ENCODE assay signal across 17 cellular contexts in the genomic region with DNA sequence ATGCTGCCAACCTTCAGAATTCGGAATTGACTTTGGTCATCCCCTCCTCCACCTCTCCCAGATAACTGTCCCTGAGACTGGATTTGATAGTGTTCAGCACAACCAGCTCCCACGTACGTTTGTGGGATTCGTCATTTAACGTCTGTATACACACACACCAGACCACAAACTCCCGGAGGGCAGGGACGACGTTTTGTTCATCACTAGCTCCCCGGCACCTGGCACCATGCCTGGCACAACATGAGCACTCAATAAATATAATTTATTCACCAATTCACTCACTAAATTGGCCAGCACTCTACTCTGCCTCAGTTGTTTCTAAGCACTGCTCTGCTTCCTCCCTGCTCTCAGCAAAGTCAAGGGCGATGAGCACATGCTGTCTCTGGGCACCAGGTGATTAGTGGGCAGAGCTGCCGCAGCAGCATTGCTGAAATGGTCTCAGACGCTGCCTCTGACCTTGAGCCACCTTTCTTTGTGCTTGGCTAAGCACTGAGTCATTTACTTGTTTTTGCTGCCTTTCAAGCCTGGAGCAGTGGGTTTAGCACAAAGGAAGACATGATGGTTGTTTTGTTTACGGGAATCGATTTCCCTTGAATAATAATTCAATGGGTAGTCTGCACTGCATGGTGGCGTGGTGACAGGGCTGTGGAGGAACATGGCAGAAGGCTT. TPM values are rescaled to one million over a fixed set of nuclear protein-coding genes. Genes with fewer than 3 reads are reported as not detected.
A peak's percentile ranks its signal among the peaks of the same experiment; 100 is the strongest.
DNase-seq lines count a peak whose midpoint lies in the region; ATAC-seq, FAIRE-seq and TF ChIP-seq lines count a peak whose summit lies in the region.
"Had no signal": no experiment of that assay in that cellular context is flagged by ENCODE, and none has a peak within 500 bp of the region (broad histone marks: within the 10 kb centered on the region; RNA-seq: fewer than 3 reads in every experiment).

No MANE protein-coding gene starts in this region.

- POLR2A ChIA-PET in SK-N-SH (lab: Yijun Ruan, JAX): no interaction called here

- no peak overlapping the region for H3K4me3 ChIP-seq in astrocyte (ENCODE audit: insufficient read depth, low read depth, low read length)
- no peak overlapping the region for H3K4me3 ChIP-seq in osteoblast (ENCODE audit: insufficient read depth, low read length)
- H3K4me3 ChIP-seq in SK-N-SH (ENCODE audit: low read depth in 2 of 2, low read length in 1 of 2): no peak overlapping the region
- H3K4me3 ChIP-seq: dorsolateral prefrontal cortex, tibial nerve had no signal

- no peak for FAIRE-seq in astrocyte (lab: Jason Lieb, UNC)
- FAIRE-seq: keratinocyte had no signal

- H3K9ac ChIP-seq in astrocyte (ENCODE audit: low read length) (no peak overlapping the region), SK-N-SH (no peak overlapping the region)

- WGBS in SK-N-SH (ENCODE audit: low lambda C conversion rate): 38% methylated on average over 15 of the region's 15 CpGs

- no peaks in the 10 kb centered on the region for H3F3A ChIP-seq in SK-N-SH (replicated peaks; ENCODE audit: insufficient read depth)

- H3K4me3 Mint-ChIP-seq in astrocyte (ENCODE audit: unreplicated experiment): no peak overlapping the region
- H3K4me3 Mint-ChIP-seq in T-helper 2 cell treated with Interferon-gamma antibody and Interleukin-4, amounts not matched to agents 5 μg/mL and 100 μg/mL, for 36 hours: no peak overlapping the region
- H3K4me3 Mint-ChIP-seq: CD8-positive, alpha-beta T cell; nephron had no signal

- H3K36me3 ChIP-seq in astrocyte (ENCODE audit: insufficient read depth, low read length) (no peaks in the 10 kb centered on the region), osteoblast (ENCODE audit: insufficient read depth, low read length) (no peaks in the 10 kb centered on the region), SK-N-SH (replicated peaks in 1 of 2; ENCODE audit: control insufficient read depth in 1 of 2, insufficient read depth in 2 of 2, low read length in 1 of 2) (no peaks in the 10 kb centered on the region)
- H3K36me3 ChIP-seq: tibial nerve had no signal

- H3K27ac Mint-ChIP-seq in astrocyte (ENCODE audit: unreplicated experiment): no peak overlapping the region
- H3K27ac Mint-ChIP-seq in activated naive CD4-positive, alpha-beta T cell treated with anti-CD3 and anti-CD28 coated beads, Interleukin-2, amount 50 U/mL, for 72 hours: no peak overlapping the region
- H3K27ac Mint-ChIP-seq in T-helper 2 cell treated with Interferon-gamma antibody and Interleukin-4, amounts not matched to agents 5 μg/mL and 100 μg/mL, for 36 hours: no peak overlapping the region
- H3K27ac Mint-ChIP-seq: CD8-positive, alpha-beta T cell had no signal

- peak; percentile 51 for ATAC-seq in GM18520 (IDR thresholded peaks at IDR 0.05; ENCODE audit: unreplicated experiment)
- ATAC-seq in left lobe of liver: no peak
- no peak for ATAC-seq in activated naive CD4-positive, alpha-beta T cell treated with anti-CD3 and anti-CD28 coated beads, Interleukin-2, amount 50 U/mL, for 72 hours
- ATAC-seq: CD8-positive, alpha-beta T cell had no signal

- CTCF ChIA-PET in SK-N-SH (lab: Yijun Ruan, JAX): interaction anchor here (0.8 kb wide), 1 partner anchor 504 kb away, joined by 3 read pairs; no protein-coding TSS in a partner anchor

- H3K79me2 ChIP-seq in astrocyte (ENCODE audit: insufficient read depth, low read length) (no peaks in the 10 kb centered on the region), osteoblast (ENCODE audit: insufficient read depth, low read length) (no peaks in the 10 kb centered on the region), SK-N-SH (ENCODE audit: insufficient read depth) (no peaks in the 10 kb centered on the region)

- no peak for TF ChIP-seq RAD21 in SK-N-SH (IDR thresholded peaks at IDR 0.05; ENCODE audit: low read length)

- H3K27me3 Mint-ChIP-seq in astrocyte (ENCODE audit: low read depth, unreplicated experiment): peaks cover 47% of the 10 kb centered on the region
- peaks cover 2% of the 10 kb centered on the region for H3K27me3 Mint-ChIP-seq in T-helper 2 cell treated with Interferon-gamma antibody and Interleukin-4, amounts not matched to agents 5 μg/mL and 100 μg/mL, for 36 hours (ENCODE audit: low read depth)

- H3K9me3 ChIP-seq in astrocyte (ENCODE audit: insufficient read depth, low read depth, low read length) (no peaks in the 10 kb centered on the region), osteoblast (ENCODE audit: low read depth, low read length) (no peaks in the 10 kb centered on the region), SK-N-SH (no peaks in the 10 kb centered on the region)
- H3K9me3 ChIP-seq: tibial nerve had no signal

- H3K4me1 Mint-ChIP-seq in astrocyte (ENCODE audit: low read depth, unreplicated experiment): no peaks in the 10 kb centered on the region
- H3K4me1 Mint-ChIP-seq in T-helper 2 cell treated with Interferon-gamma antibody and Interleukin-4, amounts not matched to agents 5 μg/mL and 100 μg/mL, for 36 hours (ENCODE audit: low read depth): peaks cover 7% of the 10 kb centered on the region

- H3K4me2 ChIP-seq in astrocyte (ENCODE audit: low read length) (peak overlapping the region; percentile 69), osteoblast (ENCODE audit: insufficient read depth, low read length) (peak overlapping the region; percentile 4), SK-N-SH (no peak overlapping the region)

- no peak for TF ChIP-seq EP300 in SK-N-SH (IDR thresholded peaks at IDR 0.05; ENCODE audit: borderline replicate concordance in 1 of 2, low read depth in 1 of 2, low read length in 1 of 2)

- H3K9me2 ChIP-seq in SK-N-SH: no peaks in the 10 kb centered on the region

- TF ChIP-seq CTCF in astrocyte (IDR thresholded peaks at IDR 0.05; ENCODE audit: insufficient read depth, low read depth, low read length) (no peak), osteoblast (IDR thresholded peaks at IDR 0.05; ENCODE audit: extremely low read depth, low read depth, low read length) (no peak), SK-N-SH (IDR thresholded peaks at IDR 0.05) (no peak)

- peaks cover 6% of the 10 kb centered on the region for H3K9me3 Mint-ChIP-seq in astrocyte (ENCODE audit: unreplicated experiment)
- no peaks in the 10 kb centered on the region for H3K9me3 Mint-ChIP-seq in activated naive CD4-positive, alpha-beta T cell treated with anti-CD3 and anti-CD28 coated beads, Interleukin-2, amount 50 U/mL, for 72 hours
- H3K9me3 Mint-ChIP-seq in T-helper 2 cell treated with Interferon-gamma antibody and Interleukin-4, amounts not matched to agents 5 μg/mL and 100 μg/mL, for 36 hours: no peaks in the 10 kb centered on the region
- H3K9me3 Mint-ChIP-seq: CD8-positive, alpha-beta T cell; nephron had no signal

- H3K27ac ChIP-seq in astrocyte (ENCODE audit: low read depth, low read length) (peak overlapping the region; percentile 18), osteoblast (ENCODE audit: low read depth, low read length) (no peak overlapping the region), SK-N-SH (ENCODE audit: low read depth in 2 of 2, low read length in 1 of 2) (no peak overlapping the region)
- H3K27ac ChIP-seq: tibial nerve had no signal

- DNase-seq in NCI-H2029 treated with DMSO at 0.1 percent for 48 hours (lab: John Stamatoyannopoulos, UW): peak; percentile 52
- peak; percentile 61 for DNase-seq in astrocyte (ENCODE audit: low read depth)
- DNase-seq in osteoblast (ENCODE audit: insufficient read length, low spot score, missing footprints): no peak
- DNase-seq in SK-N-SH: no peak
- no peak for DNase-seq in left lobe of liver (ENCODE audit: low spot score)
- no peak for DNase-seq in activated naive CD4-positive, alpha-beta T cell treated with anti-CD3 and anti-CD28 coated beads, Interleukin-2, amount 50 U/mL, for 72 hours (ENCODE audit: low spot score in 2 of 2)
- no peak for DNase-seq in T-helper 2 cell treated with Interferon-gamma antibody and Interleukin-4, amounts not matched to agents 5 μg/mL and 100 μg/mL, for 36 hours (ENCODE audit: low spot score)
- DNase-seq: activated CD4-positive, CD25-positive, alpha-beta regulatory T cell treated with anti-CD3 and anti-CD28 coated beads, Interleukin-2, amount 50 U/mL, for 72 hours; activated T-cell treated with anti-CD3 and anti-CD28 coated beads for 4 hours; CD8-positive, alpha-beta T cell; dorsolateral prefrontal cortex; foreskin melanocyte; NCI-H524 treated with DMSO at 0.1 percent for 48 hours had no signal

- H2AFZ ChIP-seq in astrocyte (ENCODE audit: low read depth, low read length): peak overlapping the region; percentile 45
- H2AFZ ChIP-seq in osteoblast (ENCODE audit: low read length): no peak overlapping the region
- no peak overlapping the region for H2AFZ ChIP-seq in SK-N-SH (ENCODE audit: low read depth)

- H4K20me1 ChIP-seq in astrocyte (ENCODE audit: insufficient read depth, low read length) (no peaks in the 10 kb centered on the region), osteoblast (ENCODE audit: insufficient read depth, low read length) (no peaks in the 10 kb centered on the region), SK-N-SH (ENCODE audit: insufficient read depth) (no peaks in the 10 kb centered on the region)

- H3K36me3 Mint-ChIP-seq in astrocyte (ENCODE audit: low read depth, unreplicated experiment): peaks cover 3% of the 10 kb centered on the region
- peaks cover 0 to 8% of the 10 kb centered on the region in 2 donors for H3K36me3 Mint-ChIP-seq in activated naive CD4-positive, alpha-beta T cell treated with anti-CD3 and anti-CD28 coated beads, Interleukin-2, amount 50 U/mL, for 72 hours
- H3K36me3 Mint-ChIP-seq in T-helper 2 cell treated with Interferon-gamma antibody and Interleukin-4, amounts not matched to agents 5 μg/mL and 100 μg/mL, for 36 hours (ENCODE audit: low read depth): no peaks in the 10 kb centered on the region
- H3K36me3 Mint-ChIP-seq: CD8-positive, alpha-beta T cell had no signal

- H3K27me3 ChIP-seq in astrocyte (ENCODE audit: insufficient read depth, low read length): peaks cover 2% of the 10 kb centered on the region
- H3K27me3 ChIP-seq in osteoblast (ENCODE audit: insufficient read depth, low read length): peaks cover 9% of the 10 kb centered on the region
- H3K27me3 ChIP-seq in SK-N-SH (ENCODE audit: insufficient read depth): no peaks in the 10 kb centered on the region
- H3K27me3 ChIP-seq: dorsolateral prefrontal cortex, tibial nerve had no signal

- H3K4me1 ChIP-seq in astrocyte (ENCODE audit: insufficient read depth, low read length) (peaks cover 13% of the 10 kb centered on the region), osteoblast (ENCODE audit: insufficient read depth, low read length) (peaks cover 6% of the 10 kb centered on the region), SK-N-SH (ENCODE audit: control insufficient read depth in 1 of 2, insufficient read depth in 2 of 2, low read depth in 1 of 2, low read length in 1 of 2) (no peaks in the 10 kb centered on the region; a peak in 1 of 4 replicates)
- H3K4me1 ChIP-seq: tibial nerve had no signal

TF ChIP-seq in SK-N-SH, 30 proteins besides CTCF, POLR2A, EP300 and RAD21:
- TF ChIP-seq TCF12 (IDR thresholded peaks at IDR 0.05) (no peak), FOSL2 (IDR thresholded peaks at IDR 0.05; ENCODE audit: borderline replicate concordance, low read depth) (no peak)

RNA-seq across cellular contexts. Expression of a gene that starts 19.3 kb away (rescaled TPM):
- total RNA-seq in astrocyte: not detected in 2 replicates
- not detected in 2 replicates for total RNA-seq in osteoblast
- polyA plus RNA-seq in SK-N-SH (2012; rRNA removed): not detected in 2 replicates
- not detected in 2 replicates for polyA plus RNA-seq in SK-N-SH (2012; cell fraction: cytosol; rRNA removed)
- polyA plus RNA-seq in SK-N-SH (2012; cell fraction: nucleus; rRNA removed): 0.01 TPM in 1 of 2 replicates, not detected in the other
- not detected for total RNA-seq in left lobe of liver
- total RNA-seq in activated naive CD4-positive, alpha-beta T cell treated with anti-CD3 and anti-CD28 coated beads, Interleukin-2, amount 50 U/mL, for 72 hours: under 1 TPM; 0.10 to 0.14 TPM
- polyA plus RNA-seq: keratinocyte had no signal

Comparison
In these comparisons a context has a peak if more than half of its experiments do, and no peak if none do; other contexts are left out.
1. DNase-seq: peak in NCI-H2029 treated with DMSO at 0.1 percent for 48 hours (single experiment) and astrocyte (single experiment); none in osteoblast (single experiment), SK-N-SH (single experiment), left lobe of liver (single experiment), activated naive CD4-positive, alpha-beta T cell treated with anti-CD3 and anti-CD28 coated beads, Interleukin-2, amount 50 U/mL, for 72 hours (0 of 2) and T-helper 2 cell treated with Interferon-gamma antibody and Interleukin-4, amounts not matched to agents 5 μg/mL and 100 μg/mL, for 36 hours (single experiment).